8 cellular contexts compared by ENCODE assay signal in genomic region chr20:34558320-34559202, GRCh38. TPM values are rescaled to one million over a fixed set of nuclear protein-coding genes. Genes with fewer than 3 reads are reported as not detected.
DNase-seq lines count a peak whose midpoint lies in the region; ATAC-seq and TF ChIP-seq lines count a peak whose summit lies in the region.

TSS of gene MAP1LC3A (plus strand) at chr20:34558718. CDS start at chr20:34558869, 151 bp downstream.

- no peaks in the 10 kb centered on the region for H3K36me3 Mint-ChIP-seq in CD4-positive, alpha-beta T cell (ENCODE audit: low read depth)

- peak within 1 kb of the TSS; percentile 32 for H3K4me3 ChIP-seq in mucosa of descending colon

- H3K9me3 ChIP-seq in CD4-positive, alpha-beta T cell (ENCODE audit: control insufficient read depth, low read length): no peaks in the 10 kb centered on the region
- H3K9me3 ChIP-seq in mucosa of descending colon: no peaks in the 10 kb centered on the region

- H3K4me3 Mint-ChIP-seq in CD4-positive, alpha-beta T cell: peak within 1 kb of the TSS; percentile 84

- H3K4me1 Mint-ChIP-seq in CD4-positive, alpha-beta T cell (ENCODE audit: low read depth): peaks cover 14% of the 10 kb centered on the region

- intact Hi-C loops in CD4-positive, alpha-beta T cell (cut with DNase I, micrococcal nuclease): loop anchor here (1.0 to 5.0 kb wide), 4 partner anchors 144 to 1066 kb away; partner anchors contain the start of genes AHCY (in 1 of the 2), CBFA2T2 (in 1 of the 2) and TP53INP2 (in 1 of the 2)
- intact Hi-C loops in mucosa of descending colon (cut with DNase I, micrococcal nuclease): no loop called here

- H3K36me3 ChIP-seq in mucosa of descending colon (ENCODE audit: low read depth): peaks cover 3% of the 10 kb centered on the region

- TF ChIP-seq POLR2A in erythroblast (IDR thresholded peaks at IDR 0.05; ENCODE audit: low read length): peak; percentile 82

- ATAC-seq in CD4-positive, alpha-beta T cell (ENCODE audit: poor library complexity): peak; percentile 81
- ATAC-seq in mucosa of descending colon: peak; percentile 94

- no peak for TF ChIP-seq CTCF in CD4-positive, alpha-beta T cell (IDR thresholded peaks at IDR 0.05)
- TF ChIP-seq CTCF in mucosa of descending colon (IDR thresholded peaks at IDR 0.05): no peak

- CTCF ChIA-PET in CD4-positive, alpha-beta T cell (lab: Charles Lee): interaction anchor here (1.0 to 1.7 kb wide), 2 partner anchors 20 to 246 kb away, joined by 4 to 5 read pairs; no protein-coding TSS in a partner anchor

- peak; percentile 71 to 96 (median 86) for DNase-seq in CD4-positive, alpha-beta T cell
- DNase-seq in GOT3 (lab: John Stamatoyannopoulos, UW) (peak; percentile 85), NCI-H2227 (lab: John Stamatoyannopoulos, UW; ENCODE audit: unreplicated experiment) (peak; percentile 99), erythroblast (lab: John Stamatoyannopoulos, UW) (peak; percentile 99), mucosa of descending colon (peak; percentile 92 to 95 (median 95)), COR-L47 (lab: John Stamatoyannopoulos, UW) (no peak)
- DNase-seq in activated T-cell treated with anti-CD3 and anti-CD28 coated beads, Interleukin-2, amount 50 U/mL, for 48 hours: peak; percentile 90 to 93
- peak; percentile 82 to 86 for DNase-seq in stimulated activated CD8-positive, alpha-beta memory T cell treated with anti-CD3 and anti-CD28 coated beads, Interleukin-15, amount 100 ng/mL, for 48 hours (ENCODE audit: low read depth in 2 of 2)

- POLR2A ChIA-PET in CD4-positive, alpha-beta T cell (lab: Charles Lee): interaction anchor here (0.6 to 2.1 kb wide), 6 partner anchors 8 to 195 kb away, joined by 3 to 17 read pairs (median 3); partner anchors contain the start of genes DYNLRB1, ITCH and PIGU

- H3K4me1 ChIP-seq in mucosa of descending colon (ENCODE audit: low read depth): peaks cover 14% of the 10 kb centered on the region

- H3K27ac ChIP-seq in CD4-positive, alpha-beta T cell (ENCODE audit: low read depth, low read length): peak within 1 kb of the TSS; percentile 87

- peak within 1 kb of the TSS; percentile 90 for H3K27ac Mint-ChIP-seq in CD4-positive, alpha-beta T cell

- no peaks in the 10 kb centered on the region for H3K27me3 ChIP-seq in CD4-positive, alpha-beta T cell (ENCODE audit: control insufficient read depth, insufficient read depth, low read length)

- H3K27me3 Mint-ChIP-seq in CD4-positive, alpha-beta T cell: no peaks in the 10 kb centered on the region

- no peaks in the 10 kb centered on the region for H3K9me3 Mint-ChIP-seq in CD4-positive, alpha-beta T cell

RNA-seq across cellular contexts. Expression of gene MAP1LC3A, which starts in this region (rescaled TPM):
- total RNA-seq in CD4-positive, alpha-beta T cell: 10 to 100 TPM; 17.5 to 17.7 TPM
- total RNA-seq in mucosa of descending colon: 10 to 100 TPM; 30.6 to 61.6 (median 47.8) TPM

Comparison
In these comparisons a context has a peak if more than half of its experiments do, and no peak if none do; other contexts are left out.
1. intact Hi-C loops: an anchor here in CD4-positive, alpha-beta T cell (1.0 to 5.0 kb wide); none called in mucosa of descending colon.